12 cellular contexts compared by ENCODE assay signal in the genomic region with DNA sequence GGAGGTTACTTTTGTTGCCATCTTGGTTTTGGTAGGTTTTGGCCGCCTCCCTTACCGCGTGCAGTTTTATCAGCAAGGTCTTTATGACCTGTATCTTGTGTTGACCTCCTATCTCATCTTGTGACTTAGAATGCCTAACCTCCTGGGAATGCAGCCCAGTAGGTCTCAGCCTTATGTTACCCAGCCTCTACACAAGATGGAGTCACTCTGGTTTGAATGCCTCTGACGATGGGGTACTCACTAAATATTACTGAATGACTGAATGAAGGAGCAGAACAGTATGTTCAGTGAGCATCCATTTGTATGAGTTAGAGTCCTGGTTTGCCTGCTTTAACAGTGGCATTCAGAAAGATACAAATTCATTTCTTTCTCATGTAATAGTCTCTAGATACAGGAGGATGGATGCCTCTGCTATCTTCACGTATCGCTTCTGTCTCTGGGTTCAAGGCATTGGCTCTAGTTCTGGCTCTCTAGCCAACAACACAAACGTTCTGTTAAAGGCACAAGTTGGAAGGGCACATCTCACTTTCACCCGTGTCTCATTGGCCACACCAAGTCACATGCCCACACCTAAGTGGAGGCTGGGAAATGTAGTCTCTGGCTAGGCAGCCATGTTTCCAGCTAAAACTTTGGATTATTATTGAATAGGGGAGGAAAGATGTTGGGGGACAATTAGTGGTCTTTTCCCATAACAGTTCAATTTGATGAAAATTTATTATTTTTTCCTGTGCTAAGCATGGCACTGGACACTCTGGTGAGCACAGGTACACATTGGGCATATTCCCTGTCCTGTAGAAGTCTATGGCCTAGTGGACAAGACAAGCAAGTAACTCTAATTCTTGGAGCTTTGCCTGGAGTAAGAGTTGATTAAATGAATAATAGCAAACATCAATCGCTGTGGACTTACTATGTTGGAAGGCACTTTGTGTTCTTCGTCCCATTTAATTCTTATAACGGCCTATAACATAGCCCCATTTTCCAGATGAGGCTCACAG.
DNase-seq lines count a peak whose midpoint lies in the region; ATAC-seq, FAIRE-seq and TF ChIP-seq lines count a peak whose summit lies in the region.
"Had no signal": no experiment of that assay in that cellular context is flagged by ENCODE, and none has a peak within 500 bp of the region (broad histone marks: within the 10 kb centered on the region; RNA-seq: fewer than 3 reads in every experiment).

No MANE protein-coding gene starts in this region.

- no peaks in the 10 kb centered on the region for H3K36me3 ChIP-seq in A673 (ENCODE audit: insufficient read depth, low read length, poor library complexity, severe bottlenecking)

- H3K27me3 ChIP-seq in A673 (replicated peaks; ENCODE audit: insufficient read depth, low read depth, low read length, poor library complexity) = no peaks in the 10 kb centered on the region

- in situ Hi-C loops in SK-MEL-5 (cut with HindIII; ENCODE audit: low pct_unique_long_range_greater_than_20kb, low sequenced_read_pairs) = no loop called here

- no peak for TF ChIP-seq POLR2A in H54 (IDR thresholded peaks at IDR 0.05; ENCODE audit: low read depth, low read length)

- peaks cover 1% of the 10 kb centered on the region for H3K4me1 ChIP-seq in A673 (ENCODE audit: insufficient read depth, low read length, poor library complexity, severe bottlenecking)

- H3K27ac ChIP-seq in A673 (ENCODE audit: low read depth, low read length, poor library complexity, severe bottlenecking) = no peak overlapping the region

- peak; percentile 42 for DNase-seq in A673 (ENCODE audit: low spot score)
- peak; percentile 11 for DNase-seq in H54 (ENCODE audit: insufficient read length, low spot score)
- peak; percentile 69 for DNase-seq in SK-MEL-5 (ENCODE audit: low read depth, low spot score)
- DNase-seq in iPS DF 19.7 (ENCODE audit: low read depth, low spot score) = peak; percentile 45
- DNase-seq in NCI-H748 treated with DMSO at 0.1 percent for 48 hours (lab: John Stamatoyannopoulos, UW) = no peak
- no peak for DNase-seq in H4 (ENCODE audit: low spot score)
- DNase-seq in activated CD4-positive, alpha-beta T cell treated with anti-CD3 and anti-CD28 coated beads for 4 hours = no peak
- DNase-seq: activated T-cell treated with anti-CD3 and anti-CD28 coated beads, Interleukin-2, amount 50 U/mL, for 24 hours; CD8-positive, alpha-beta memory T cell; naive thymus-derived CD8-positive, alpha-beta T cell had no signal

- ATAC-seq in HG02870 (IDR thresholded peaks at IDR 0.05; ENCODE audit: unreplicated experiment) = no peak
- ATAC-seq: naive thymus-derived CD8-positive, alpha-beta T cell had no signal

- intact Hi-C loops in A673 (cut with micrococcal nuclease; ENCODE audit: unreplicated experiment) = no loop called here

- H3K4me3 ChIP-seq in A673 (ENCODE audit: low read depth, low read length, poor library complexity, severe bottlenecking) = no peak overlapping the region

- no TSS peak for BruUV-seq in A673 (replicated peaks; lab: Mats Ljungman, UMichigan)

- FAIRE-seq in H54 (lab: Jason Lieb, UNC) = peak; percentile 82
- FAIRE-seq: RCC 7860 had no signal

- CTCF ChIA-PET in A673 (lab: Charles Lee) = no interaction called here

- H3K9me3 ChIP-seq in A673 (ENCODE audit: low read depth, low read length, poor library complexity, severe bottlenecking) = no peaks in the 10 kb centered on the region

- POLR2A ChIA-PET in A673 (lab: Charles Lee; ENCODE audit: low non-redundant PET) = interaction anchor here (0.7 kb wide), 1 partner anchor 15 kb away, joined by 3 read pairs; no protein-coding TSS in a partner anchor

- no peak for TF ChIP-seq CTCF in A673 (conservative IDR thresholded peaks at IDR 0.05; ENCODE audit: low read depth, low read length)

Comparison
In these comparisons a context has a peak if more than half of its experiments do, and no peak if none do; other contexts are left out.
1. DNase-seq: peak in A673 (single experiment), H54 (single experiment), SK-MEL-5 (single experiment) and iPS DF 19.7 (single experiment); none in NCI-H748 treated with DMSO at 0.1 percent for 48 hours (single experiment), H4 (single experiment) and activated CD4-positive, alpha-beta T cell treated with anti-CD3 and anti-CD28 coated beads for 4 hours (0 of 2).